Comparison of ENCODE assay signal across 8 cellular contexts in the genomic region with DNA sequence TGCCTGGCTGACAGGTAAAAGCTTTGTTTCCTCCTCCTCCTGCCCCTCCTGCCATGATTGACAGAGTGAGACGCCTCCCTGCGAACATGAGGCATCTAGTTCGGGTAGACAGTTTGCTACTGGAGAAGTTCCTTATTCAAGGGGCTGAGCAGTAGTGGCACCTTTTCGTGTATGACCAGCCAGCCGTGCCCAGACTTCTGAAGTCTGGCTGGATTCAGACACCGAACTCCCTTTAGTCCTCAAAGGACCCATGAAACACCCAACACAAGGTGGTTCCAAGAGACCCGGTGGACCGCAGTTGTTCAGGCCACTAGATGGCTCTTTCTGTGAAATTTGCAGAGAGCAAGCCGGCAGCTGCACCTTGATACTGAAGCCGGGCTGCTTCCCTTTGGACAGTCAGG.
DNase-seq lines count a peak whose midpoint lies in the region; ATAC-seq and TF ChIP-seq lines count a peak whose summit lies in the region.

No MANE protein-coding gene starts in this region.

- no peaks in the 10 kb centered on the region for H3F3A ChIP-seq in OCI-LY1 (ENCODE audit: insufficient read depth, low read length)

- H3K4me1 ChIP-seq in OCI-LY1 (ENCODE audit: insufficient read depth, low read length, severe bottlenecking) (peaks cover 51% of the 10 kb centered on the region), psoas muscle (no peaks in the 10 kb centered on the region)

- H3K9me3 Mint-ChIP-seq in activated CD4-positive, alpha-beta memory T cell treated with anti-CD3 and anti-CD28 coated beads, Interleukin-2, amount 10 ng/mL, durations not matched to agents 7 days and 5 days = no peaks in the 10 kb centered on the region

- H3K36me3 Mint-ChIP-seq in activated CD4-positive, alpha-beta memory T cell treated with anti-CD3 and anti-CD28 coated beads, Interleukin-2, amount 10 ng/mL, durations not matched to agents 7 days and 5 days (ENCODE audit: low read depth) = peaks cover under 1% of the 10 kb centered on the region

- H3K4me2 ChIP-seq in OCI-LY1 (ENCODE audit: low read length) = peak overlapping the region; percentile 41

- no peaks in the 10 kb centered on the region for H3K27me3 ChIP-seq in OCI-LY1 (ENCODE audit: insufficient read depth, low read length)
- no peaks in the 10 kb centered on the region for H3K27me3 ChIP-seq in psoas muscle (ENCODE audit: insufficient read depth in 3 of 3, low read length in 2 of 3)

- DNase-seq in head of caudate nucleus (peak in 41 of 42 donors; percentile 15 to 80 (median 52)), psoas muscle (peak in 1 of 2 donors; percentile 58), occipital lobe (lab: John Stamatoyannopoulos, UW) (no peak), RKO (ENCODE audit: low spot score) (no peak)
- no peak for DNase-seq in activated CD4-positive, alpha-beta memory T cell treated with anti-CD3 and anti-CD28 coated beads, Interleukin-2, amount 10 ng/mL, durations not matched to agents 7 days and 5 days

- no peak overlapping the region for H3K27ac Mint-ChIP-seq in activated CD4-positive, alpha-beta memory T cell treated with anti-CD3 and anti-CD28 coated beads, Interleukin-2, amount 10 ng/mL, durations not matched to agents 7 days and 5 days

- no peak overlapping the region for H3K4me3 Mint-ChIP-seq in activated CD4-positive, alpha-beta memory T cell treated with anti-CD3 and anti-CD28 coated beads, Interleukin-2, amount 10 ng/mL, durations not matched to agents 7 days and 5 days

- TF ChIP-seq CTCF in GM12872 (IDR thresholded peaks at IDR 0.05; ENCODE audit: insufficient read depth, low read depth, low read length) = peak; percentile 48
- peak; percentile 69 for TF ChIP-seq CTCF in OCI-LY1 (IDR thresholded peaks at IDR 0.05; ENCODE audit: low read length)
- TF ChIP-seq CTCF in psoas muscle (IDR thresholded peaks at IDR 0.05) = peak; percentile 45

- intact Hi-C loops in head of caudate nucleus (cut with DNase I) = loop anchor here (5.0 kb wide), 1 partner anchor 189 kb away; no protein-coding TSS in a partner anchor
- intact Hi-C loops in psoas muscle (cut with DNase I) = loop anchor here (2.0 to 5.0 kb wide), 2 partner anchors 189 to 193 kb away; a partner anchor contains a TSS

- H3K27me3 Mint-ChIP-seq in activated CD4-positive, alpha-beta memory T cell treated with anti-CD3 and anti-CD28 coated beads, Interleukin-2, amount 10 ng/mL, durations not matched to agents 7 days and 5 days = no peaks in the 10 kb centered on the region

- no peak overlapping the region; the same call in 1 of the 2 replicates for H3K9ac ChIP-seq in OCI-LY1 (ENCODE audit: low read length)

- H3K36me3 ChIP-seq in OCI-LY1 (ENCODE audit: insufficient read depth, low read length) = no peaks in the 10 kb centered on the region
- H3K36me3 ChIP-seq in psoas muscle (ENCODE audit: insufficient read depth in 1 of 2, low read depth in 1 of 2) = no peaks in the 10 kb centered on the region

- H3K79me2 ChIP-seq in OCI-LY1 (ENCODE audit: insufficient read depth, low read length) = no peaks in the 10 kb centered on the region

- WGBS in psoas muscle, 3 donors = 44 to 57% (median 46%) methylated on average over 10 of the region's 10 CpGs

- no peak overlapping the region for H2AFZ ChIP-seq in OCI-LY1 (ENCODE audit: low read length)

- POLR2A ChIA-PET in activated CD4-positive, alpha-beta memory T cell treated with anti-CD3 and anti-CD28 coated beads, Interleukin-2, amount 10 ng/mL, durations not matched to agents 7 days and 5 days (lab: Charles Lee) = interaction anchor here (0.9 to 1.5 kb wide), 2 partner anchors 16 to 190 kb away, joined by 3 to 4 read pairs; no protein-coding TSS in a partner anchor

- CTCF ChIA-PET in activated CD4-positive, alpha-beta memory T cell treated with anti-CD3 and anti-CD28 coated beads, Interleukin-2, amount 10 ng/mL, durations not matched to agents 7 days and 5 days (lab: Charles Lee) = interaction anchor here (0.8 kb wide), 1 partner anchor 189 kb away, joined by 5 read pairs; no protein-coding TSS in a partner anchor

- H3K27ac ChIP-seq in OCI-LY1 (ENCODE audit: low read depth, low read length, poor library complexity, severe bottlenecking) (peak overlapping the region; percentile 32), psoas muscle (no peak overlapping the region)

- H3K9me3 ChIP-seq in OCI-LY1 (ENCODE audit: low read length) = no peaks in the 10 kb centered on the region
- H3K9me3 ChIP-seq in psoas muscle = no peaks in the 10 kb centered on the region

- H4K20me1 ChIP-seq in OCI-LY1 (ENCODE audit: insufficient read depth, low read length) = no peaks in the 10 kb centered on the region

- peaks cover 36% of the 10 kb centered on the region for H3K4me1 Mint-ChIP-seq in activated CD4-positive, alpha-beta memory T cell treated with anti-CD3 and anti-CD28 coated beads, Interleukin-2, amount 10 ng/mL, durations not matched to agents 7 days and 5 days

- H3K4me3 ChIP-seq in OCI-LY1 (ENCODE audit: low read depth, low read length, poor library complexity, severe bottlenecking) (no peak overlapping the region), psoas muscle (no peak overlapping the region)

- no peaks in the 10 kb centered on the region for H3K9me2 ChIP-seq in OCI-LY1 (ENCODE audit: low read depth, low read length)

- ATAC-seq in psoas muscle (peak in 3 of 4 donors; percentile 52 to 80 (median 72)), GM21390 (IDR thresholded peaks at IDR 0.05; ENCODE audit: unreplicated experiment) (no peak)

Comparison
In these comparisons a context has a peak if more than half of its experiments do, and no peak if none do; other contexts are left out.
1. DNase-seq: peak in head of caudate nucleus (41 of 42); none in occipital lobe (single experiment), RKO (single experiment) and activated CD4-positive, alpha-beta memory T cell treated with anti-CD3 and anti-CD28 coated beads, Interleukin-2, amount 10 ng/mL, durations not matched to agents 7 days and 5 days (single experiment).
2. Peak in every context shown above with its lines, with median percentiles within 50 percentile points of each other: CTCF ChIP-seq.